Comparison of ENCODE assay signal across 1 cellular context in the genomic region with DNA sequence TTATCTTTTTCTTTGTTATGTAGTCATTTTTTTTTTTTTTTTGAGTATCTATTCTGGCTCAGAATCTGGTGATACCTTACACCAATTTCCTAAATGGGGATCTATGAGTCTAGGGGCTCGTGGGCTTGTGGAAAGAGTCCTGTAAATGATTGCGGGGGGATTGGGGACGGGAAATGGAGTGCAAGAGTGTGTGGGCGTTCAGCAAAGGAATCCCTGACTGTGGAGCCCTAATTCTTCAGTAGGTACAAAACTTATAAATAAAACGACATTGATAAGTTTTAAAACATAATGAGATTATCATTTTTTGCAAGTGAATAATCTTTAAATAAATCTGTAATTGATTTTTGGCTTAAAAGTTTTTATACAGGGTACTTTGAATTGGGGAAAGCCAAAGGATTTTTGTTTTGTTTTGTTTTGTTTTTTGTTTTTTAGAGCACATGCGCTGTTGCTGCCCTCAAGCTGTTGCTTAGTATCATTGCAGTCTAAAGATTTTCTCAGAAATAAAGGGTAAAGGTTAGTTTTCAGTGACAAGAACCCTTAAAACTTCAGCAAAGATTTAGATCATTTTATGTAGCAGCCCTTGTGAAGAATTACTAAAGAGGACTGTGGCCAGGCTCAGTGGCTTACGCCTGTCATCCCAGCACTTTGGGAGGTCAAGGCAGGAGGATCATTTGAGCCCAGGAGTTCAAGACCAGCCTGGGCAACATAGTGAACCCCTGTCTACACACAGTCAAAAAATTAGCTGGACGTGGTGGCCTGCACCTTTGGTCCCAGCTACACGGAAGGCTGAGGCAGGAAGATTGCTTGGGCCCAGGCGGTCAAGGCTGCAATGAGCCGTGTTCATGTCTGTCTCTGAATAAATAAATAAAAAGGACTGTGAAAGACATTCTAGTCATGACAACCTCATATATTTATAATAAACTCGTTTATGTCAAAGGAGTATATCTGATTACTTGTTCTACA.
TF ChIP-seq lines count a peak whose summit lies in the region.

No MANE protein-coding gene starts in this region.

TF ChIP-seq in H1, 55 proteins besides CTCF, POLR2A, EP300 and RAD21:
- TF ChIP-seq ZNF274 (IDR thresholded peaks at IDR 0.05; ENCODE audit: borderline replicate concordance, extremely low read depth, low read length) (no peak), SRF (IDR thresholded peaks at IDR 0.05; ENCODE audit: low read depth, low read length) (no peak), CBX5 (IDR thresholded peaks at IDR 0.05; ENCODE audit: low read depth, low read length) (no peak), SIX5 (IDR thresholded peaks at IDR 0.05; ENCODE audit: low read depth, low read length) (no peak), EGR1 (IDR thresholded peaks at IDR 0.05; ENCODE audit: borderline replicate concordance, low read depth, low read length) (peak; percentile 61)
